ENCODE assay signal across 24 cellular contexts in the genomic region with DNA sequence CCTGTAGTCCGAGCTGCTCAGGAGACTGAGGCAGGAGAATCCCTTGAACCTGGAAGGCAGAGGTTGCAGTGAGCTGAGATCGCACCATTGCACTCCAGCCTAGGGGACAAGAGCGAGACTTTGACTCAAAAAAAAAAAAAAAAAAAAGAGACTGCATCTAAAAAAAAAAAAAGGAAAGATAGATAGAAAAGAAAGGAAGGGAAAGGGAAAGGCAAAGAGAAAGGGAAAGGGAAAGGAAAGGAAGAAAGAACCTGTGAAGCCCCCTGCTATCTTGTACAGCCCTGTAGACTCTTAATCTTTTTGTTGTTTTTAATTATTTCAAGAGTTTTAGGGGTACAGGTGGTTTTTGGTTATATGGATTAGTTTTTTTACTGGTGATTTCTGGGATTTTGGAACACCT. TPM values are rescaled to one million over a fixed set of nuclear protein-coding genes. Genes with fewer than 3 reads are reported as not detected.
"Had no signal": no experiment of that assay in that cellular context is flagged by ENCODE, and none has a peak within 500 bp of the region (broad histone marks: within the 10 kb centered on the region; RNA-seq: fewer than 3 reads in every experiment).

No MANE protein-coding gene starts in this region.

- H3K4me3 ChIP-seq: stomach, suprapubic skin, testis, thoracic aorta, thyroid gland, tibial artery, tibial nerve, transverse colon, upper lobe of left lung, upper lobe of right lung, uterus, vagina had no signal

- H3K4me1 ChIP-seq: stomach, suprapubic skin, testis, thyroid gland, tibial artery, tibial nerve, transverse colon, upper lobe of left lung, upper lobe of right lung, uterus, vagina had no signal

- DNase-seq: stimulated activated CD4-positive, alpha-beta T cell treated with anti-CD3 and anti-CD28 coated beads, Interleukin-2, amount 100 ng/mL, for 48 hours; stimulated activated CD4-positive, alpha-beta T cell treated with anti-CD3 and anti-CD28 coated beads, Interleukin-4, amount 100 ng/mL, for 1 hour; stimulated activated CD4-positive, alpha-beta T cell treated with anti-CD3 and anti-CD28 coated beads, Interleukin-4, amount 100 ng/mL, for 24 hours; stimulated activated CD4-positive, alpha-beta T cell treated with anti-CD3 and anti-CD28 coated beads, Interleukin-4, amount 100 ng/mL, for 4 hours; stimulated activated CD8-positive, alpha-beta memory T cell treated with anti-CD3 and anti-CD28 coated beads, Interleukin-4, amount 100 ng/mL, for 48 hours; stimulated activated naive B cell treated with anti-CD40 and anti-IgM and Interleukin-4, amounts not matched to agents 10 μg/mL and 1 μg/mL and 100 μg/mL, for 72 hours; stimulated activated naive CD4-positive, alpha-beta T cell; stimulated activated naive CD4-positive, alpha-beta T cell treated with Interleukin-2 at 50 U/mL for 16 hours; stimulated activated naive CD8-positive, alpha-beta T cell treated with anti-CD3 and anti-CD28 coated beads, Interleukin-15, amount 100 ng/mL, for 72 hours; stimulated activated naive CD8-positive, alpha-beta T cell treated with anti-CD3 and anti-CD28 coated beads, Interleukin-15, Interleukin-2, amounts not matched to agents 100 U/mL and 50 U/mL, for 24 hours; stomach; substantia nigra; testis; thyroid gland; tibial artery; transverse colon; trophoblast cell; upper lobe of left lung; upper lobe of right lung; uterus had no signal

- H3K27ac ChIP-seq: stomach, suprapubic skin, testis, thoracic aorta, thyroid gland, tibial artery, tibial nerve, transverse colon, upper lobe of left lung, upper lobe of right lung, uterus, vagina had no signal

- H3K27me3 ChIP-seq: stomach, suprapubic skin, testis, thyroid gland, tibial artery, tibial nerve, transverse colon, upper lobe of left lung, upper lobe of right lung, uterus, vagina had no signal

- H3K36me3 ChIP-seq: stomach, suprapubic skin, thoracic aorta, thyroid gland, tibial artery, tibial nerve, transverse colon, upper lobe of left lung, upper lobe of right lung, uterus, vagina had no signal

- H3K9me3 ChIP-seq: stomach, suprapubic skin, testis, thoracic aorta, thyroid gland, tibial artery, tibial nerve, transverse colon, upper lobe of left lung, upper lobe of right lung, uterus, vagina had no signal

RNA-seq across cellular contexts. Expression of a gene that starts 59.5 kb away (rescaled TPM):
- total RNA-seq: thoracic aorta, upper lobe of right lung had no signal
